In the genomic region with DNA sequence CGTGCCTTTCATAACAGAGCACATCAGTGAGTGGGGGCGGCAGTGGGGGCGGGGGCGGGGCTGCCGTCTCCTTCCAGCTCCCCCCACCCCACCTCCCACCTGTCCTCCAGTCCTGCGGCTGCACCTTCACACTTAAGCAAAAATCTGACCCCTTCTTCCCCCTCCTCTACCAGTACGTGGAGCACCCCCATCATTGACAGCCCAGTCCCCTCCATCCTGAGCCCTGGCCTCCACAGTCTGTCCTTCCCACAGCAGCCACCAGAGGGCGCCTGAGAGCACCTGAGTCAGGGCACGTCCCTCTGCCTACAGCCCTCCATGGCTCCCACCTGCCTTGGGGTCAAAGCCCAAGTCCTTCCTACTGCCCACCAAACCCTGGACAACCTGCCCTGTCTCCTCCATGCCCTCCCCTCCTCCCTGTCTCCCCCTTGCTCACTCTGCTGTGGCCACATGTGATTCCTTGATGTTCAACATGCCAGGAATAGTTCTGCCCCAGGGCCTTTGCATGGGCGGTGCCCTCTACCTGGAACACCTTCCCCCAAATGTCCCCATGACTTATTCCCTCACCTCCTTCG, we compare ENCODE assay signal across 9 cellular contexts. TPM values are rescaled to one million over a fixed set of nuclear protein-coding genes. Genes with fewer than 3 reads are reported as not detected.
DNase-seq lines count a peak whose midpoint lies in the region; ATAC-seq and TF ChIP-seq lines count a peak whose summit lies in the region.
"Had no signal": no experiment of that assay in that cellular context is flagged by ENCODE, and none has a peak within 500 bp of the region (broad histone marks: within the 10 kb centered on the region; RNA-seq: fewer than 3 reads in every experiment).

No MANE protein-coding gene starts in this region.

- peak overlapping the region; percentile 38 for H3K18ac ChIP-seq in neuronal stem cell (ENCODE audit: low read length)

- H3K27me3 ChIP-seq in MM.1S (replicated peaks; ENCODE audit: insufficient read depth, low read length): peaks cover 91% of the 10 kb centered on the region
- no peaks in the 10 kb centered on the region for H3K27me3 ChIP-seq in endodermal cell (ENCODE audit: control insufficient read depth, insufficient read depth, low read length, poor library complexity, severe bottlenecking)
- H3K27me3 ChIP-seq in neuronal stem cell (ENCODE audit: control insufficient read depth in 3 of 3, insufficient read depth in 3 of 3, low read depth in 1 of 3, low read length in 3 of 3): no peaks in the 10 kb centered on the region
- peaks cover 0 to 67% of the 10 kb centered on the region in 2 donors for H3K27me3 ChIP-seq in tibial nerve

- H3K4me3 ChIP-seq in MM.1S (ENCODE audit: low read length) (no peak overlapping the region), endodermal cell (ENCODE audit: low read length) (no peak overlapping the region), neuronal stem cell (ENCODE audit: low read length in 2 of 2) (no peak overlapping the region), tibial nerve (no peak overlapping the region)

- H2AK5ac ChIP-seq in neuronal stem cell (ENCODE audit: low read depth, low read length): peak overlapping the region; percentile 84

- POLR2A ChIA-PET in activated CD4-positive, alpha-beta memory T cell treated with anti-CD3 and anti-CD28 coated beads for 36 hours (lab: Charles Lee): no interaction called here

- intact Hi-C loops in activated CD4-positive, alpha-beta memory T cell treated with anti-CD3 and anti-CD28 coated beads for 36 hours (cut with micrococcal nuclease): no loop called here

- no peak overlapping the region for H3K14ac ChIP-seq in neuronal stem cell (ENCODE audit: low read length)

- H2BK120ac ChIP-seq in neuronal stem cell (ENCODE audit: low read depth, low read length): peak overlapping the region; percentile 61

- H3K9ac ChIP-seq in MM.1S (ENCODE audit: low read length): no peak overlapping the region
- H3K9ac ChIP-seq in endodermal cell (ENCODE audit: extremely low read depth, low read length, poor library complexity, severe bottlenecking): no peak overlapping the region
- H3K9ac ChIP-seq in neuronal stem cell (ENCODE audit: low read depth, low read length, poor library complexity): peak overlapping the region; percentile 4

- no peaks in the 10 kb centered on the region for H3K9me3 Mint-ChIP-seq in activated CD4-positive, alpha-beta memory T cell treated with anti-CD3 and anti-CD28 coated beads for 36 hours
- no peaks in the 10 kb centered on the region for H3K9me3 Mint-ChIP-seq in endodermal cell

- H3K27me3 Mint-ChIP-seq in activated CD4-positive, alpha-beta memory T cell treated with anti-CD3 and anti-CD28 coated beads for 36 hours: peaks cover 10% of the 10 kb centered on the region
- peaks cover 5% of the 10 kb centered on the region for H3K27me3 Mint-ChIP-seq in endodermal cell (ENCODE audit: insufficient read depth)

- H3F3A ChIP-seq in MM.1S (ENCODE audit: insufficient read depth, low read length): no peaks in the 10 kb centered on the region

- H3K9me3 ChIP-seq in MM.1S (replicated peaks; ENCODE audit: insufficient read depth, low read length) (no peaks in the 10 kb centered on the region), endodermal cell (ENCODE audit: control insufficient read depth, low read length) (no peaks in the 10 kb centered on the region), neuronal stem cell (replicated peaks in 1 of 2; ENCODE audit: control insufficient read depth in 2 of 2, insufficient read depth in 1 of 2, low read depth in 1 of 2, low read length in 2 of 2) (peaks cover 0 to 2% of the 10 kb centered on the region in 2 donors), tibial nerve (no peaks in the 10 kb centered on the region)

- H3K79me2 ChIP-seq in MM.1S (ENCODE audit: low read length): no peaks in the 10 kb centered on the region

- DNase-seq in EL (peak; percentile 44), MM.1S (peak; percentile 54), endodermal cell (peak; percentile 93), neuronal stem cell (ENCODE audit: low spot score) (no peak), tibial nerve (ENCODE audit: low spot score in 2 of 2) (peak in 1 of 2 donors; percentile 37)
- DNase-seq in activated CD4-positive, alpha-beta memory T cell treated with anti-CD3 and anti-CD28 coated beads for 36 hours: peak; percentile 84

- no peaks in the 10 kb centered on the region for H4K20me1 ChIP-seq in MM.1S (ENCODE audit: insufficient read depth, low read length)

- TF ChIP-seq CTCF in MM.1S (IDR thresholded peaks at IDR 0.05; ENCODE audit: low read length) (peak; percentile 90), endodermal cell (conservative IDR thresholded peaks at IDR 0.05) (peak; percentile 83), tibial nerve (IDR thresholded peaks at IDR 0.05) (peak; percentile 19 to 51 (median 44))

- no peaks in the 10 kb centered on the region for H3K4me1 Mint-ChIP-seq in activated CD4-positive, alpha-beta memory T cell treated with anti-CD3 and anti-CD28 coated beads for 36 hours (ENCODE audit: low read depth)
- no peaks in the 10 kb centered on the region for H3K4me1 Mint-ChIP-seq in endodermal cell

- H3K27ac ChIP-seq in MM.1S (ENCODE audit: low read length) (no peak overlapping the region), endodermal cell (ENCODE audit: low read depth, low read length) (no peak overlapping the region), neuronal stem cell (replicated peaks; ENCODE audit: low read length) (no peak overlapping the region), tibial nerve (no peak overlapping the region)

- no peak overlapping the region for H2BK12ac ChIP-seq in neuronal stem cell (ENCODE audit: low read length)

- no peaks in the 10 kb centered on the region for H3K9me2 ChIP-seq in MM.1S (replicated peaks; ENCODE audit: insufficient read depth, low read length)

- H3K4me1 ChIP-seq in MM.1S (ENCODE audit: low read length) (no peaks in the 10 kb centered on the region), endodermal cell (ENCODE audit: control insufficient read depth, insufficient read depth, low read length) (no peaks in the 10 kb centered on the region), neuronal stem cell (ENCODE audit: control insufficient read depth in 2 of 2, insufficient read depth in 1 of 2, low read depth in 1 of 2, low read length in 2 of 2) (no peaks in the 10 kb centered on the region), tibial nerve (peaks cover 0 to 12% (median 0%) of the 10 kb centered on the region in 4 donors)

- CTCF ChIA-PET in activated CD4-positive, alpha-beta memory T cell treated with anti-CD3 and anti-CD28 coated beads for 36 hours (lab: Charles Lee): interaction anchor here (0.7 to 1.8 kb wide), 8 partner anchors 8 to 248 kb away, joined by 3 to 5 read pairs (median 4); a partner anchor contains a TSS

- no peak overlapping the region for H4K8ac ChIP-seq in neuronal stem cell (ENCODE audit: low read depth, low read length)

- peak overlapping the region; percentile 45 for H3K27ac Mint-ChIP-seq in activated CD4-positive, alpha-beta memory T cell treated with anti-CD3 and anti-CD28 coated beads for 36 hours
- H3K27ac Mint-ChIP-seq in endodermal cell: no peak overlapping the region

- H3K4me3 Mint-ChIP-seq in activated CD4-positive, alpha-beta memory T cell treated with anti-CD3 and anti-CD28 coated beads for 36 hours: no peak overlapping the region
- H3K4me3 Mint-ChIP-seq in endodermal cell: no peak overlapping the region

- H3K36me3 Mint-ChIP-seq in activated CD4-positive, alpha-beta memory T cell treated with anti-CD3 and anti-CD28 coated beads for 36 hours: no peaks in the 10 kb centered on the region
- no peaks in the 10 kb centered on the region for H3K36me3 Mint-ChIP-seq in endodermal cell (ENCODE audit: low read depth)

- H3K79me1 ChIP-seq in neuronal stem cell (ENCODE audit: low read depth, low read length): no peaks in the 10 kb centered on the region

- ATAC-seq in HG03469 (IDR thresholded peaks at IDR 0.05; ENCODE audit: unreplicated experiment): no peak
- ATAC-seq in HG03025 (IDR thresholded peaks at IDR 0.05; ENCODE audit: low FRiP score, unreplicated experiment): no peak

- H2BK5ac ChIP-seq in neuronal stem cell (ENCODE audit: low read length): peak overlapping the region; percentile 9

- 68 to 79% methylated on average over 3 to 11 of the region's 11 CpGs for WGBS in endodermal cell (ENCODE audit: insufficient coverage in 1 of 2, insufficient read length in 1 of 2), 2 experiments
- no CpG with 5 or more reads among the region's 11 CpGs for WGBS in neuronal stem cell (ENCODE audit: extremely low coverage in 2 of 2, insufficient read length in 2 of 2, insufficient replicate concordance in 1 of 2), 2 donors
- 35 to 36% methylated on average over 11 of the region's 11 CpGs for WGBS in tibial nerve, 2 donors

- H3K4me2 ChIP-seq in MM.1S (ENCODE audit: low read depth, low read length) (no peak overlapping the region), neuronal stem cell (ENCODE audit: insufficient read depth, low read length, poor library complexity, severe bottlenecking) (no peak overlapping the region)

- H2BK15ac ChIP-seq in neuronal stem cell (ENCODE audit: low read length): peak overlapping the region; percentile 75

- TF ChIP-seq POLR2A in tibial nerve (IDR thresholded peaks at IDR 0.05): no peak

- no peak overlapping the region for H4K91ac ChIP-seq in neuronal stem cell (ENCODE audit: low read depth, low read length, poor library complexity)

- H3K36me3 ChIP-seq in MM.1S (replicated peaks; ENCODE audit: insufficient read depth, low read length) (no peaks in the 10 kb centered on the region), endodermal cell (ENCODE audit: control insufficient read depth, insufficient read depth, low read length) (no peaks in the 10 kb centered on the region), neuronal stem cell (replicated peaks in 1 of 2; ENCODE audit: control insufficient read depth in 2 of 2, insufficient read depth in 2 of 2, low read length in 2 of 2) (no peaks in the 10 kb centered on the region), tibial nerve (no peaks in the 10 kb centered on the region)

- H2AFZ ChIP-seq in MM.1S (ENCODE audit: low read length) (no peak overlapping the region), neuronal stem cell (ENCODE audit: low read length) (peak overlapping the region; percentile 51)

- TF ChIP-seq EP300 in tibial nerve (IDR thresholded peaks at IDR 0.05): no peak

- no peak overlapping the region for H3K4ac ChIP-seq in neuronal stem cell (ENCODE audit: low read length)

- H3K23ac ChIP-seq in neuronal stem cell (ENCODE audit: low read depth, low read length, poor library complexity): peak overlapping the region; percentile 80

RNA-seq across cellular contexts. Expression of a gene that starts 4.0 kb away (rescaled TPM):
- total RNA-seq in activated CD4-positive, alpha-beta memory T cell treated with anti-CD3 and anti-CD28 coated beads for 36 hours: 10 to 100 TPM; 11.0 to 14.2 TPM
- total RNA-seq in endodermal cell (not detected), tibial nerve (10 to 100 TPM in 2 of 4 donors, 1 to 10 TPM in 2; 1.4 to 18.0 (median 9.0) TPM)
- 0.25 TPM for polyA plus RNA-seq in endodermal cell (2013, experiment 1 of 2)
- polyA plus RNA-seq in endodermal cell (2013, experiment 2 of 2): 0.54 TPM
- polyA plus RNA-seq in neuronal stem cell (2013, experiment 1 of 2): 0.06 TPM
- 0.03 TPM for polyA plus RNA-seq in neuronal stem cell (2013, experiment 2 of 2)

RNA-seq across cellular contexts. Expression of a gene that starts 13.5 kb away (rescaled TPM):
- total RNA-seq in activated CD4-positive, alpha-beta memory T cell treated with anti-CD3 and anti-CD28 coated beads for 36 hours: 10 to 100 TPM; 24.0 to 25.5 TPM
- total RNA-seq in endodermal cell (10 to 100 TPM; 15.8 to 16.4 TPM), tibial nerve (10 to 100 TPM; 19.4 to 33.9 (median 24.0) TPM)
- 19.3 TPM for polyA plus RNA-seq in endodermal cell (2013, experiment 1 of 2)
- 19.0 TPM for polyA plus RNA-seq in endodermal cell (2013, experiment 2 of 2)
- 17.8 TPM for polyA plus RNA-seq in neuronal stem cell (2013, experiment 1 of 2)
- 16.3 TPM for polyA plus RNA-seq in neuronal stem cell (2013, experiment 2 of 2)

RNA-seq across cellular contexts. Expression of a gene that starts 45.7 kb away (rescaled TPM):
- not detected for total RNA-seq in activated CD4-positive, alpha-beta memory T cell treated with anti-CD3 and anti-CD28 coated beads for 36 hours
- 1 to 10 TPM; 2.8 to 6.6 TPM for total RNA-seq in endodermal cell
- 10.1 TPM for polyA plus RNA-seq in endodermal cell (2013, experiment 1 of 2)
- polyA plus RNA-seq in endodermal cell (2013, experiment 2 of 2): 9.9 TPM
- polyA plus RNA-seq in neuronal stem cell (2013, experiment 1 of 2): 0.26 TPM
- 0.32 TPM for polyA plus RNA-seq in neuronal stem cell (2013, experiment 2 of 2)
- not detected for total RNA-seq in tibial nerve
- total RNA-seq: T-helper 1 cell treated with Interleukin-12 subunit alpha and Interleukin-12 subunit beta and Interleukin-4 antibody, amounts not matched to agents 30 ng/mL and 1 ng/mL, for 36 hours had no signal

RNA-seq across cellular contexts. Expression of a gene that starts 50.9 kb away (rescaled TPM):
- total RNA-seq in activated CD4-positive, alpha-beta memory T cell treated with anti-CD3 and anti-CD28 coated beads for 36 hours: 1 to 10 TPM; 1.7 to 1.8 TPM
- total RNA-seq in endodermal cell (1 to 10 TPM in 1 of 2 donors, under 1 TPM in 1; 0.77 to 2.0 TPM), tibial nerve (1 to 10 TPM in 1 of 4 donors, under 1 TPM in 3; 0.30 to 1.7 (median 0.61) TPM)
- 1.6 TPM for polyA plus RNA-seq in endodermal cell (2013, experiment 1 of 2)
- 1.1 TPM for polyA plus RNA-seq in endodermal cell (2013, experiment 2 of 2)
- 0.60 TPM for polyA plus RNA-seq in neuronal stem cell (2013, experiment 1 of 2)
- 0.64 TPM for polyA plus RNA-seq in neuronal stem cell (2013, experiment 2 of 2)

RNA-seq across cellular contexts. Expression of a gene that starts 51.0 kb away (rescaled TPM):
- total RNA-seq in activated CD4-positive, alpha-beta memory T cell treated with anti-CD3 and anti-CD28 coated beads for 36 hours: 10 to 100 TPM; 28.0 to 29.7 TPM
- total RNA-seq in endodermal cell: 10 to 100 TPM; 22.1 to 29.1 TPM
- 21.4 TPM for polyA plus RNA-seq in endodermal cell (2013, experiment 1 of 2)
- polyA plus RNA-seq in endodermal cell (2013, experiment 2 of 2): 21.3 TPM
- 14.7 TPM for polyA plus RNA-seq in neuronal stem cell (2013, experiment 1 of 2)
- 15.1 TPM for polyA plus RNA-seq in neuronal stem cell (2013, experiment 2 of 2)
- 10 to 100 TPM; 17.7 to 41.4 (median 38.2) TPM for total RNA-seq in tibial nerve
